Comparison of ENCODE assay signal across 8 cellular contexts in the genomic region with DNA sequence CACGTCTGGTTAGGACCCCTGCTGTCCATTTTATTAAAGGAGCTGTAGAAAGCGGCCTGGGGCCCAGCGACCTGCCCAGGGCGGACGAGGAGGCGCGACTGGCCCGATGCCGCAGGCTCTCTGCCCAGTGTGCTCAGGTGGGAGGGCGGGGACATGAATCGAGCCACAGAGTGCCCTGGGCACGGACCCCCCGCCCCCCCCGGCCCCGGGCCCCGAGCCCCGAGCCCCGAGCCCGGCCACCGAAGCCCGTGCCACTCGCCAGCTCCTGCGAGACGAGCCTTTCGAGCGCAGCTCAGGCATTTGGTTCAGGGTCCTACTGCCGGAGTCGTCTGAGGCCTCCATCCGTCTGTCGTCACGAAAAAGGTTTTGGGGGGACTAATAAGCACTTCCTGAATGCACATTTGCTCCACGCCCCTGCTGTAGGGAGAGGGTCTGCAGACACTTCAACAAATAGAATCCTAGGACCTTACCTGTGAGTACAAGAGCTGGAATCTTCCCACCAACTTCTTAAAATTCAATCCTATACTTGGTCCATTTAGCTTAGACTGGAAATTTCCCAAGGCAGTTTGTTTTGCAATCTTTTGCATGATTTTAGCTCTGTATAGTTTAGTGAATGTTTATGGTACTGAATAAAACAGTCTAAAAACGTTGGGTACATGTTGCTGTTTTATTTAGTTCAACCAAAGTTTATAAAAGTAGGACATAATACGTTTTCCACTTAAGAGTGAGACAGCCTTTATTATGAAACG. TPM values are rescaled to one million over a fixed set of nuclear protein-coding genes. Genes with fewer than 3 reads are reported as not detected.
A peak's percentile ranks its signal among the peaks of the same experiment; 100 is the strongest.
DNase-seq lines count a peak whose midpoint lies in the region; ATAC-seq and TF ChIP-seq lines count a peak whose summit lies in the region.

No MANE protein-coding gene starts in this region.

- no TSS peak for BruUV-seq in Caco-2 (replicated peaks; lab: Mats Ljungman, UMichigan)

- peak overlapping the region; percentile 69 for H3K4me3 ChIP-seq in Caco-2 (ENCODE audit: low read depth, low read length)
- peak overlapping the region; percentile 87 for H3K4me3 ChIP-seq in HUES6 (ENCODE audit: low read depth, low read length)
- H3K4me3 ChIP-seq in gastroesophageal sphincter: peak overlapping the region; percentile 58 to 86
- peak overlapping the region; percentile 93 for H3K4me3 ChIP-seq in psoas muscle

- DNase-seq in Caco-2 (no peak), psoas muscle (no peak), NCI-H524 (lab: John Stamatoyannopoulos, UW) (no peak), cerebellar cortex (ENCODE audit: low spot score) (no peak)
- DNase-seq in activated CD8-positive, alpha-beta memory T cell treated with anti-CD3 and anti-CD28 coated beads, Interleukin-2, amount 50 U/mL, for 48 hours: peak; percentile 68

- peak overlapping the region; percentile 91 for H3K4me3 Mint-ChIP-seq in Caco-2 (ENCODE audit: unreplicated experiment)

- H3K9ac ChIP-seq in HUES6 (ENCODE audit: low read length): peak overlapping the region; percentile 96

- no peaks in the 10 kb centered on the region for H3K27me3 Mint-ChIP-seq in Caco-2 (ENCODE audit: insufficient read depth, unreplicated experiment)

- H3K9me3 ChIP-seq in Caco-2: no peaks in the 10 kb centered on the region
- no peaks in the 10 kb centered on the region for H3K9me3 ChIP-seq in HUES6 (ENCODE audit: control insufficient read depth, insufficient read depth, low read depth, low read length)
- H3K9me3 ChIP-seq in gastroesophageal sphincter: no peaks in the 10 kb centered on the region
- no peaks in the 10 kb centered on the region for H3K9me3 ChIP-seq in psoas muscle

- intact Hi-C loops in Caco-2 (cut with micrococcal nuclease; ENCODE audit: unreplicated experiment) (loop anchor here (5.0 kb wide), 1 partner anchor 134 kb away; the partner anchor contains the start of genes CPSF3 and ITGB1BP1), psoas muscle (cut with DNase I) (loop anchor here (5.0 kb wide), 2 partner anchors 71 to 201 kb away; no protein-coding TSS in a partner anchor)

- CTCF ChIA-PET in Caco-2 (lab: Charles Lee): interaction anchor here (0.6 to 2.0 kb wide), 14 partner anchors 10 to 853 kb away, joined by 3 to 9 read pairs (median 4); partner anchors contain the start of genes IAH1, TAF1B and YWHAQ

- peaks cover 30% of the 10 kb centered on the region for H3K4me1 Mint-ChIP-seq in Caco-2 (ENCODE audit: low read depth, unreplicated experiment)

- H3K36me3 ChIP-seq in Caco-2 (ENCODE audit: control insufficient read depth, insufficient read depth, low read length): no peaks in the 10 kb centered on the region
- H3K36me3 ChIP-seq in HUES6 (ENCODE audit: control insufficient read depth, insufficient read depth, low read length): no peaks in the 10 kb centered on the region
- no peaks in the 10 kb centered on the region for H3K36me3 ChIP-seq in gastroesophageal sphincter
- no peaks in the 10 kb centered on the region for H3K36me3 ChIP-seq in psoas muscle (ENCODE audit: insufficient read depth in 1 of 2, low read depth in 1 of 2)

- TF ChIP-seq CTCF in Caco-2 (IDR thresholded peaks at IDR 0.05; ENCODE audit: insufficient read depth in 1 of 2, low read depth in 1 of 2, low read length in 1 of 2, severe bottlenecking in 1 of 2, unreplicated experiment in 1 of 2) (no peak), gastroesophageal sphincter (IDR thresholded peaks at IDR 0.05) (no peak), psoas muscle (IDR thresholded peaks at IDR 0.05) (no peak)

- ATAC-seq in GM21447 (IDR thresholded peaks at IDR 0.05; ENCODE audit: unreplicated experiment) (peak; percentile 25), gastroesophageal sphincter (peak; percentile 49), psoas muscle (peak; percentile 61 to 74 (median 72))

- POLR2A ChIA-PET in Caco-2 (lab: Charles Lee): interaction anchor here (0.5 to 2.2 kb wide), 8 partner anchors 18 to 488 kb away, joined by 3 to 52 read pairs (median 6); partner anchors contain the start of genes KLF11, TAF1B and YWHAQ

- TF ChIP-seq EP300 in gastroesophageal sphincter (IDR thresholded peaks at IDR 0.05): no peak

- no peaks in the 10 kb centered on the region for H3K9me3 Mint-ChIP-seq in Caco-2 (ENCODE audit: unreplicated experiment)

- TF ChIP-seq POLR2A in gastroesophageal sphincter (IDR thresholded peaks at IDR 0.05): peak in 1 of 2 donors; percentile 32

- H3K27me3 ChIP-seq in Caco-2 (replicated peaks; ENCODE audit: control insufficient read depth, insufficient read depth, low read length): no peaks in the 10 kb centered on the region
- H3K27me3 ChIP-seq in HUES6 (ENCODE audit: control insufficient read depth, insufficient read depth, low read length): no peaks in the 10 kb centered on the region
- H3K27me3 ChIP-seq in gastroesophageal sphincter: no peaks in the 10 kb centered on the region
- no peaks in the 10 kb centered on the region for H3K27me3 ChIP-seq in psoas muscle (ENCODE audit: insufficient read depth in 3 of 3, low read length in 2 of 3)

- H3K4me1 ChIP-seq in Caco-2: peaks cover 27% of the 10 kb centered on the region; the same call in 1 of the 2 replicates
- peaks cover 15% of the 10 kb centered on the region for H3K4me1 ChIP-seq in HUES6 (ENCODE audit: control insufficient read depth, insufficient read depth, low read length)
- peaks cover 0 to 72% (median 19%) of the 10 kb centered on the region in 3 donors for H3K4me1 ChIP-seq in gastroesophageal sphincter
- peaks cover 41% of the 10 kb centered on the region for H3K4me1 ChIP-seq in psoas muscle

- peak overlapping the region; percentile 93 for H3K27ac ChIP-seq in HUES6 (ENCODE audit: low read depth, low read length)
- peak overlapping the region; percentile 93 to 99 (median 98) for H3K27ac ChIP-seq in gastroesophageal sphincter
- peak overlapping the region; percentile 96 for H3K27ac ChIP-seq in psoas muscle

- 5 to 9% methylated on average over 3 to 6 of the region's 35 CpGs for WGBS in gastroesophageal sphincter (ENCODE audit: low coverage in 1 of 2), 2 donors
- 1 to 3% (median 1%) methylated on average over 20 to 35 of the region's 35 CpGs for WGBS in psoas muscle, 3 donors

- peaks cover 34% of the 10 kb centered on the region for H3K36me3 Mint-ChIP-seq in Caco-2 (ENCODE audit: insufficient read depth, unreplicated experiment)

- peak overlapping the region; percentile 90 for H3K27ac Mint-ChIP-seq in Caco-2 (ENCODE audit: unreplicated experiment)

RNA-seq across cellular contexts. Expression of gene ADAM17, which starts 0.7 kb away (rescaled TPM):
- total RNA-seq in Caco-2 (2022): 36.3 and 40.5 TPM in 2 replicates
- 10 to 100 TPM; 16.0 to 38.3 (median 17.9) TPM for total RNA-seq in gastroesophageal sphincter
- total RNA-seq in psoas muscle: 10 to 100 TPM; 12.9 to 36.3 (median 16.1) TPM
- polyA plus RNA-seq in psoas muscle: 10 to 100 TPM in 2 of 3 donors, 1 to 10 TPM in 1; 7.4 to 18.2 (median 15.4) TPM
